In the genomic region with DNA sequence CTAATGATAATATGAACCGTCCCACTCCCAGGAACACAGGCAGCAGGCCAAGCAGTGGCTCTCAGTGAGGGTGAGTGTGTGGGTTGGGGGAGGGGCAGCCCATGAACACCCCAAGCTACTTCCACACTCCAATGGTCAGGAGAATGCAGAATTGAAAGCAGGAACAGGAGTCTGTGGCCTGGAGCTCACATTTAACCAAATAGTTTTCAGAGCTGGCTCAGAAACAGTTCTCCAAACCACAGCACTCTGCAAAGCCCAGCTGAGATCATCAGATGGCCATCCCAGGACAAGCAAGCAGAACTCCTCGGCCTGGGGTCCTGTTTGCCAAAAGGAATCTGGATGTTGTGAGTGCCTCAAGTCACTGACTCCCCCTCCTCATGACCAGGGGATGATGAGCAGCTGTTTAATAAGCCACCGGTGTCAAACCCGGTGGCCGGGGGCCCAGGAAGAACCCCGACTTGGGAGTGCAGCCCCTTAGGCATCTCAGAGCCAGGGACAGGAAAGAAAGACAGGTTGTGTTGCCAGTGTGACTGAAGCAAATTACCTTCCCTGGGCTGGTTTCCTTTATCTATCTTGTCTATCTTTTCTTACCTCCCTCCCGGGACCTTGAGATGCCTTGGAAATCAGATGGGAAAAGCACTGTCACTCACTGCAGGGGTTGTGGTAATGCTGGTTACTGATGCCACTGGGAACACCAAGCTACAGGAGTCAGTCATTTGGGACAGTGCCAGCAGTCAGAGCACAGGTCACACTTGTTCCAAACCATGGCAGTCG, we compare ENCODE assay signal across 8 cellular contexts. TPM values are rescaled to one million over a fixed set of nuclear protein-coding genes. Genes with fewer than 3 reads are reported as not detected.
A peak's percentile ranks its signal among the peaks of the same experiment; 100 is the strongest.
DNase-seq lines count a peak whose midpoint lies in the region; ATAC-seq, FAIRE-seq and TF ChIP-seq lines count a peak whose summit lies in the region.

No MANE protein-coding gene starts in this region.

- H3K4me2 ChIP-seq in HepG2 (ENCODE audit: low read depth, low read length), result no peak overlapping the region

- H3K27me3 ChIP-seq in right lobe of liver, result no peaks in the 10 kb centered on the region
- no peaks in the 10 kb centered on the region for H3K27me3 ChIP-seq in HepG2 (ENCODE audit: control insufficient read depth in 1 of 2, insufficient read depth in 2 of 2, low read length in 2 of 2)
- no peaks in the 10 kb centered on the region for H3K27me3 ChIP-seq in esophagus muscularis mucosa

- in situ Hi-C loops in HepG2 (cut with HindIII; ENCODE audit: extremely low pct_ligation_motif_present, low pct_unique_long_range_greater_than_20kb), result no loop called here

- no peak overlapping the region for H3K9ac ChIP-seq in HepG2 (ENCODE audit: insufficient read depth, low read depth, low read length)

- POLR2A ChIA-PET in HepG2 (lab: Yijun Ruan, JAX), result no interaction called here

- no TSS peak for BruUV-seq in HepG2 (replicated peaks; lab: Mats Ljungman, UMichigan)

- TF ChIP-seq CTCF in right lobe of liver (IDR thresholded peaks at IDR 0.05) (no peak), HepG2 (CRISPR knock-in tag; IDR thresholded peaks at IDR 0.05) (no peak), omental fat pad (IDR thresholded peaks at IDR 0.05) (no peak), esophagus muscularis mucosa (IDR thresholded peaks at IDR 0.05) (no peak)

- TF ChIP-seq POLR2A in right lobe of liver (IDR thresholded peaks at IDR 0.05) (no peak), HepG2 (IDR thresholded peaks at IDR 0.05; ENCODE audit: insufficient read depth in 1 of 2, low read depth in 2 of 2, low read length in 2 of 2) (no peak), esophagus muscularis mucosa (IDR thresholded peaks at IDR 0.05; ENCODE audit: low read depth) (no peak)

- H3K9me3 ChIP-seq in right lobe of liver (no peaks in the 10 kb centered on the region), HepG2 (ENCODE audit: low read length) (no peaks in the 10 kb centered on the region), esophagus muscularis mucosa (no peaks in the 10 kb centered on the region)

- H3K79me2 ChIP-seq in HepG2 (ENCODE audit: insufficient read depth, low read length), result no peaks in the 10 kb centered on the region

- no peak overlapping the region for H3K4me3 ChIP-seq in right lobe of liver
- no peak overlapping the region for H3K4me3 ChIP-seq in HepG2 (replicated peaks in 1 of 3; ENCODE audit: insufficient read depth in 1 of 3, low read depth in 2 of 3, low read length in 3 of 3)
- no peak overlapping the region for H3K4me3 ChIP-seq in esophagus muscularis mucosa

- no peaks in the 10 kb centered on the region for H3K36me3 ChIP-seq in right lobe of liver
- H3K36me3 ChIP-seq in HepG2 (replicated peaks in 1 of 2; ENCODE audit: control insufficient read depth in 1 of 2, insufficient read depth in 2 of 2, low read length in 2 of 2), result no peaks in the 10 kb centered on the region
- peaks cover 0 to 3% (median 0%) of the 10 kb centered on the region in 4 donors for H3K36me3 ChIP-seq in esophagus muscularis mucosa

- peak; percentile 60 to 68 (median 66) for ATAC-seq in right lobe of liver
- ATAC-seq in HepG2, result no peak
- peak; percentile 58 for ATAC-seq in HG03521 (IDR thresholded peaks at IDR 0.05; ENCODE audit: unreplicated experiment)
- ATAC-seq in left lobe of liver, result peak; percentile 62
- no peak for ATAC-seq in omental fat pad (ENCODE audit: low FRiP score)

- peak; percentile 62 to 78 (median 70) for DNase-seq in right lobe of liver
- no peak for DNase-seq in HepG2 (ENCODE audit: low spot score)
- peak in 35 of 56 donors; percentile 4 to 69 (median 27) for DNase-seq in amygdala (lab: John Stamatoyannopoulos, UW)
- peak; percentile 68 for DNase-seq in left lobe of liver (ENCODE audit: low spot score)
- DNase-seq in omental fat pad (ENCODE audit: low spot score), result no peak
- DNase-seq in COR-L47 (lab: John Stamatoyannopoulos, UW), result no peak
- no peak for DNase-seq in esophagus muscularis mucosa (ENCODE audit: extremely low spot score)

- TF ChIP-seq EP300 in HepG2 (IDR thresholded peaks at IDR 0.05; ENCODE audit: low read depth in 2 of 2, low read length in 2 of 2) (no peak), HepG2 (CRISPR knock-in tag; IDR thresholded peaks at IDR 0.05; ENCODE audit: borderline replicate concordance) (no peak), esophagus muscularis mucosa (IDR thresholded peaks at IDR 0.05) (no peak)

- no peaks in the 10 kb centered on the region for H4K20me1 ChIP-seq in HepG2 (ENCODE audit: insufficient read depth, low read length)

- intact Hi-C loops in right lobe of liver (cut with DNase I), result no loop called here
- intact Hi-C loops in HepG2 (cut with micrococcal nuclease; ENCODE audit: unreplicated experiment), result no loop called here
- intact Hi-C loops in esophagus muscularis mucosa (cut with DNase I), result no loop called here

- H2AFZ ChIP-seq in HepG2 (ENCODE audit: low read length), result no peak overlapping the region

- peak overlapping the region in 1 of 3 donors; percentile 21 for H3K27ac ChIP-seq in right lobe of liver
- no peak overlapping the region for H3K27ac ChIP-seq in HepG2 (ENCODE audit: extremely low read length, insufficient read depth, low read length)
- H3K27ac ChIP-seq in esophagus muscularis mucosa (replicated peaks in 1 of 4), result peak overlapping the region in 1 of 4 donors; percentile 39

- no peak for TF ChIP-seq RAD21 in HepG2 (CRISPR knock-in tag; IDR thresholded peaks at IDR 0.05)

- no peak for FAIRE-seq in HepG2 (lab: Jason Lieb, UNC)

- peaks cover 0 to 29% (median 11%) of the 10 kb centered on the region in 4 donors for H3K4me1 ChIP-seq in right lobe of liver
- H3K4me1 ChIP-seq in HepG2 (ENCODE audit: insufficient read depth, low read length), result peaks cover 55% of the 10 kb centered on the region
- H3K4me1 ChIP-seq in esophagus muscularis mucosa, result peaks cover 18 to 27% (median 25%) of the 10 kb centered on the region in 4 donors

- CTCF ChIA-PET in HepG2 (lab: Yijun Ruan, JAX; ENCODE audit: low intra/inter-chr PET ratio, low total read pairs), result interaction anchor here (0.8 kb wide), 1 partner anchor 145 kb away, joined by 3 read pairs; no protein-coding TSS in a partner anchor

- 49% methylated on average over 3 of the region's 8 CpGs for WGBS in right lobe of liver (ENCODE audit: insufficient coverage, low coverage, low lambda C conversion rate, missing lambda C conversion rate)
- WGBS in HepG2 (ENCODE audit: low lambda C conversion rate), result 38% methylated on average over 7 of the region's 8 CpGs
- WGBS in esophagus muscularis mucosa, result 57% methylated on average over 8 of the region's 8 CpGs

TF ChIP-seq in HepG2, 621 proteins besides CTCF, POLR2A, EP300 and RAD21 (continues in another document):
- TF ChIP-seq FOXA1 (IDR thresholded peaks at IDR 0.05) (no peak), FOXA1 (CRISPR knock-in tag; IDR thresholded peaks at IDR 0.05) (no peak), ZFP36L2 (CRISPR knock-in tag; IDR thresholded peaks at IDR 0.05) (no peak), ZNF768 (CRISPR knock-in tag; IDR thresholded peaks at IDR 0.05) (no peak)
- TF ChIP-seq, protein P1, sequence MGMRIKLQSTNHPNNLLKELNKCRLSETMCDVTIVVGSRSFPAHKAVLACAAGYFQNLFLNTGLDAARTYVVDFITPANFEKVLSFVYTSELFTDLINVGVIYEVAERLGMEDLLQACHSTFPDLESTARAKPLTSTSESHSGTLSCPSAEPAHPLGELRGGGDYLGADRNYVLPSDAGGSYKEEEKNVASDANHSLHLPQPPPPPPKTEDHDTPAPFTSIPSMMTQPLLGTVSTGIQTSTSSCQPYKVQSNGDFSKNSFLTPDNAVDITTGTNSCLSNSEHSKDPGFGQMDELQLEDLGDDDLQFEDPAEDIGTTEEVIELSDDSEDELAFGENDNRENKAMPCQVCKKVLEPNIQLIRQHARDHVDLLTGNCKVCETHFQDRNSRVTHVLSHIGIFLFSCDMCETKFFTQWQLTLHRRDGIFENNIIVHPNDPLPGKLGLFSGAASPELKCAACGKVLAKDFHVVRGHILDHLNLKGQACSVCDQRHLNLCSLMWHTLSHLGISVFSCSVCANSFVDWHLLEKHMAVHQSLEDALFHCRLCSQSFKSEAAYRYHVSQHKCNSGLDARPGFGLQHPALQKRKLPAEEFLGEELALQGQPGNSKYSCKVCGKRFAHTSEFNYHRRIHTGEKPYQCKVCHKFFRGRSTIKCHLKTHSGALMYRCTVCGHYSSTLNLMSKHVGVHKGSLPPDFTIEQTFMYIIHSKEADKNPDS (CRISPR knock-in tag; IDR thresholded peaks at IDR 0.05), result no peak

RNA-seq across cellular contexts. Expression of a gene that starts 20.4 kb away (rescaled TPM):
- 10 to 100 TPM; 17.9 to 43.5 (median 29.0) TPM for total RNA-seq in right lobe of liver
- total RNA-seq in HepG2 (2016; rRNA removed; fragmentation: Illumina TruSeq; extraction: Trizol), result 7.8 and 18.1 TPM in 2 replicates
- total RNA-seq in HepG2 (2016; cell fraction: cytosol; rRNA removed; fragmentation: Illumina TruSeq; extraction: Trizol; ENCODE audit: low read depth), result 3.9 and 4.1 TPM in 2 replicates
- 9.1 and 17.5 TPM in 2 replicates for total RNA-seq in HepG2 (2016; cell fraction: insoluble cytoplasmic fraction; rRNA removed; fragmentation: Illumina TruSeq; extraction: Trizol)
- total RNA-seq in HepG2 (2016; cell fraction: membrane; rRNA removed; fragmentation: Illumina TruSeq; extraction: Trizol), result 7.7 and 8.1 TPM in 2 replicates
- 16.1 and 18.0 TPM in 2 replicates for total RNA-seq in HepG2 (2016; cell fraction: nucleus; rRNA removed; fragmentation: Illumina TruSeq; extraction: Trizol)
- 27.8 and 35.9 TPM in 2 replicates for polyA plus RNA-seq in HepG2 (2011; rRNA removed)
- 16.4 and 34.9 TPM in 2 replicates for polyA plus RNA-seq in HepG2 (2011; cell fraction: cytosol; rRNA removed)
- polyA plus RNA-seq in HepG2 (2011; cell fraction: nucleus; rRNA removed), result 4.6 and 11.0 TPM in 2 replicates
- 21.7 and 21.9 TPM in 2 replicates for polyA plus RNA-seq in HepG2 (2012)
- 3.8 and 4.1 TPM in 2 replicates for polyA plus RNA-seq in HepG2 (2016; cell fraction: cytosol; fragmentation: Illumina TruSeq; extraction: Trizol; ENCODE audit: low read depth)
- 10.2 and 13.3 TPM in 2 replicates for polyA plus RNA-seq in HepG2 (2016; cell fraction: insoluble cytoplasmic fraction; fragmentation: Illumina TruSeq; extraction: Trizol; ENCODE audit: low read depth)
- 6.0 and 6.5 TPM in 2 replicates for polyA plus RNA-seq in HepG2 (2016; cell fraction: membrane; fragmentation: Illumina TruSeq; extraction: Trizol; ENCODE audit: low read depth)
- polyA plus RNA-seq in HepG2 (2016; cell fraction: nucleus; fragmentation: Illumina TruSeq; extraction: Trizol; ENCODE audit: insufficient read depth, low read depth), result 26.5 and 33.6 TPM in 2 replicates
- 8.8 and 84.1 TPM in 2 replicates for polyA minus RNA-seq in HepG2 (2011; rRNA and poly(A)+ RNA removed; ENCODE audit: low replicate concordance)
- polyA minus RNA-seq in HepG2 (2011; cell fraction: cytosol; rRNA and poly(A)+ RNA removed), result 12.9 and 16.5 TPM in 2 replicates
- 6.3 and 10.9 TPM in 2 replicates for polyA minus RNA-seq in HepG2 (2011; cell fraction: nucleus; rRNA and poly(A)+ RNA removed)
- 17.2 TPM for total RNA-seq in left lobe of liver
- total RNA-seq in omental fat pad, result 100 to 1,000 TPM in 2 of 4 donors, 10 to 100 TPM in 2; 73.5 to 178 (median 120) TPM
- total RNA-seq in esophagus muscularis mucosa, result 100 to 1,000 TPM; 117 to 152 (median 124) TPM

Comparison
In these comparisons a context has a peak if more than half of its experiments do, and no peak if none do; other contexts are left out.
1. ATAC-seq: peak in right lobe of liver (4 of 4), HG03521 (single experiment) and left lobe of liver (single experiment); none in HepG2 (single experiment) and omental fat pad (single experiment).
2. DNase-seq: peak in right lobe of liver (3 of 3), amygdala (35 of 56) and left lobe of liver (single experiment); none in HepG2 (single experiment), omental fat pad (single experiment), COR-L47 (single experiment) and esophagus muscularis mucosa (single experiment).